ENCODE assay signal across 9 cellular contexts in the genomic region with DNA sequence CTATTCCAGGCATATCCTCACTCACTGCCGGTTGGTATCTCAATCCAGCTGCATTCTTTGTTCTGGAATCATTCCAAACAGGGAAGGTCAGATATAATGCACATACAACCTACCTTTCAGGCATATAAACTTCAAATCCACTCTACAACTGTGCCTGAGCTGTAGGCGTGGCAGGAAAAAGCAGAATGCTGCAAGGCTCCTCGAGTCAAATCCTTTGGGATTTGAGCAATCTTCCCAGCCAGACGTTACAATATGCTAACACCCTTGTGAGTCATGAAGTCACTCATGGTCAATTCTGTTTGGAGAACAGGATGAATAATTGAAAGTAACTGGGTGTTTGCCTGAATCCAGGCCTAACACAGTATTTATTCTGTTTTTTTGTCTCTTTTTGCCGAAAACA.
A peak's percentile ranks its signal among the peaks of the same experiment; 100 is the strongest.
DNase-seq lines count a peak whose midpoint lies in the region; ATAC-seq, FAIRE-seq and TF ChIP-seq lines count a peak whose summit lies in the region.
"Had no signal": no experiment of that assay in that cellular context is flagged by ENCODE, and none has a peak within 500 bp of the region (broad histone marks: within the 10 kb centered on the region; RNA-seq: fewer than 3 reads in every experiment).

No MANE protein-coding gene starts in this region.

- 67% methylated on average over 5 of the region's 5 CpGs; no CpG with 5 or more reads in 1 of the 2 experiments for WGBS in H1 (ENCODE audit: extremely low coverage in 1 of 2, insufficient coverage in 1 of 2, insufficient read length in 1 of 2, insufficient replicate concordance in 2 of 2, low coverage in 1 of 2, low lambda C conversion rate in 2 of 2, missing lambda C conversion rate in 1 of 2), 2 experiments
- WGBS in neuronal stem cell (ENCODE audit: extremely low coverage in 2 of 2, insufficient read length in 2 of 2, insufficient replicate concordance in 1 of 2), 2 donors: no CpG with 5 or more reads among the region's 5 CpGs

- H3K18ac ChIP-seq in H1 (ENCODE audit: extremely low read depth, low read length): no peak overlapping the region
- no peak overlapping the region for H3K18ac ChIP-seq in neuronal stem cell (ENCODE audit: low read length)

- H4K8ac ChIP-seq in H1 (ENCODE audit: extremely low read depth, insufficient read depth, low read length): no peak overlapping the region
- no peak overlapping the region for H4K8ac ChIP-seq in neuronal stem cell (ENCODE audit: low read depth, low read length)

- H2AK5ac ChIP-seq in H1 (ENCODE audit: low read depth, low read length) (no peak overlapping the region), neuronal stem cell (ENCODE audit: low read depth, low read length) (no peak overlapping the region)

- POLR2A ChIA-PET in H1 (lab: Charles Lee; ENCODE audit: partially characterized antibody): no interaction called here
- POLR2A ChIA-PET in activated CD4-positive, alpha-beta T cell treated with anti-CD3 and anti-CD28 coated beads for 36 hours (lab: Charles Lee): no interaction called here

- H3K9me3 Mint-ChIP-seq in activated CD4-positive, alpha-beta T cell treated with anti-CD3 and anti-CD28 coated beads for 36 hours (ENCODE audit: low read depth): no peaks in the 10 kb centered on the region

- no peak for TF ChIP-seq EP300 in H1 (IDR thresholded peaks at IDR 0.05; ENCODE audit: borderline replicate concordance in 1 of 2, low read depth in 2 of 2, low read length in 2 of 2)

- H2BK120ac ChIP-seq in H1 (replicated peaks; ENCODE audit: low read depth, low read length) (no peak overlapping the region), neuronal stem cell (ENCODE audit: low read depth, low read length) (no peak overlapping the region)

- TF ChIP-seq POLR2A in H1 (IDR thresholded peaks at IDR 0.05; ENCODE audit: control extremely low read depth in 1 of 2, low read depth in 2 of 2, low read length in 2 of 2): no peak

- no peaks in the 10 kb centered on the region for H3K23me2 ChIP-seq in H1 (ENCODE audit: low read depth, low read length)

- no peak overlapping the region for H3K27ac Mint-ChIP-seq in activated CD4-positive, alpha-beta T cell treated with anti-CD3 and anti-CD28 coated beads for 36 hours

- H3K27me3 Mint-ChIP-seq in activated CD4-positive, alpha-beta T cell treated with anti-CD3 and anti-CD28 coated beads for 36 hours: peaks cover 17% of the 10 kb centered on the region

- H2AFZ ChIP-seq in H1 (ENCODE audit: low read length): peak overlapping the region; percentile 64
- H2AFZ ChIP-seq in neuronal stem cell (ENCODE audit: low read length): no peak overlapping the region

- DNase-seq in AG20443 (ENCODE audit: low spot score) (peak; percentile 95), NCI-H446 treated with DMSO at 0.1 percent for 48 hours (lab: John Stamatoyannopoulos, UW) (peak; percentile 34), H1 (ENCODE audit: low read depth in 1 of 2, low spot score in 2 of 2) (no peak), non-pigmented ciliary epithelial cell (ENCODE audit: low read depth) (peak; percentile 53), neuronal stem cell (ENCODE audit: low spot score) (no peak), NCI-H146 (lab: John Stamatoyannopoulos, UW) (no peak), pons (ENCODE audit: low spot score) (no peak)
- DNase-seq in activated CD4-positive, alpha-beta T cell treated with anti-CD3 and anti-CD28 coated beads for 36 hours: no peak
- DNase-seq: NCI-H2107 had no signal

- H3K4me3 ChIP-seq in H1 (ENCODE audit: extremely low read depth in 1 of 4, insufficient read depth in 2 of 4, low read depth in 3 of 4, low read length in 4 of 4) (no peak overlapping the region), neuronal stem cell (ENCODE audit: low read length in 2 of 2) (no peak overlapping the region)

- no peak overlapping the region for H3K9ac ChIP-seq in H1 (replicated peaks in 1 of 4; ENCODE audit: extremely low read depth in 1 of 4, low read depth in 3 of 4, low read length in 3 of 4)
- H3K9ac ChIP-seq in neuronal stem cell (ENCODE audit: low read depth, low read length, poor library complexity): no peak overlapping the region

- no peak overlapping the region for H2BK5ac ChIP-seq in H1 (ENCODE audit: low read depth, low read length)
- no peak overlapping the region for H2BK5ac ChIP-seq in neuronal stem cell (ENCODE audit: low read length)

- no peak for ATAC-seq in activated CD4-positive, alpha-beta T cell treated with anti-CD3 and anti-CD28 coated beads for 36 hours

- H3K9me3 ChIP-seq in H1 (ENCODE audit: insufficient read depth in 2 of 2, low read depth in 1 of 2, low read length in 1 of 2) (peaks cover 0 to 6% of the 10 kb centered on the region in 2 experiments; a peak in 2 of 4 replicates), neuronal stem cell (replicated peaks in 1 of 2; ENCODE audit: control insufficient read depth in 2 of 2, insufficient read depth in 1 of 2, low read depth in 1 of 2, low read length in 2 of 2) (no peaks in the 10 kb centered on the region)

- H3K23ac ChIP-seq in H1 (ENCODE audit: insufficient read length): no peak overlapping the region
- H3K23ac ChIP-seq in neuronal stem cell (ENCODE audit: low read depth, low read length, poor library complexity): no peak overlapping the region

- no peak for FAIRE-seq in H1 (lab: Jason Lieb, UNC)

- no peak overlapping the region for H2BK20ac ChIP-seq in H1 (ENCODE audit: low read length)

- H2BK15ac ChIP-seq in H1 (ENCODE audit: low read length) (no peak overlapping the region), neuronal stem cell (ENCODE audit: low read length) (no peak overlapping the region)

- H3K27me3 ChIP-seq in H1 (replicated peaks in 1 of 4; ENCODE audit: control insufficient read depth in 3 of 4, extremely low read depth in 1 of 4, insufficient read depth in 3 of 4, low read length in 3 of 4) (no peaks in the 10 kb centered on the region), neuronal stem cell (ENCODE audit: control insufficient read depth in 3 of 3, insufficient read depth in 3 of 3, low read depth in 1 of 3, low read length in 3 of 3) (no peaks in the 10 kb centered on the region)

- CTCF ChIA-PET in H1 (lab: Charles Lee; ENCODE audit: partially characterized antibody): interaction anchor here (0.7 to 1.0 kb wide), 2 partner anchors 11 to 38 kb away, joined by 3 read pairs; no protein-coding TSS in a partner anchor
- CTCF ChIA-PET in activated CD4-positive, alpha-beta T cell treated with anti-CD3 and anti-CD28 coated beads for 36 hours (lab: Charles Lee): no interaction called here

- H3K79me1 ChIP-seq in H1 (ENCODE audit: low read depth, low read length): no peaks in the 10 kb centered on the region
- no peaks in the 10 kb centered on the region for H3K79me1 ChIP-seq in neuronal stem cell (ENCODE audit: low read depth, low read length)

- H4K20me1 ChIP-seq in H1 (replicated peaks in 1 of 2; ENCODE audit: control insufficient read depth in 1 of 2, insufficient read depth in 2 of 2, low read length in 2 of 2): no peaks in the 10 kb centered on the region

- TF ChIP-seq RAD21 in H1 (IDR thresholded peaks at IDR 0.05 in 1 of 2, conservative IDR thresholded peaks at IDR 0.05 in 1 of 2; ENCODE audit: low read depth in 2 of 2, low read length in 2 of 2): no peak

- TF ChIP-seq CTCF in H1 (IDR thresholded peaks at IDR 0.05; ENCODE audit: control extremely low read depth in 1 of 3, insufficient read depth in 1 of 3, low read depth in 1 of 3, low read length in 3 of 3): no peak

- H2BK12ac ChIP-seq in H1 (ENCODE audit: low read depth, low read length) (no peak overlapping the region), neuronal stem cell (ENCODE audit: low read length) (no peak overlapping the region)

- H4K91ac ChIP-seq in H1 (replicated peaks; ENCODE audit: insufficient read length, low read length): no peak overlapping the region
- no peak overlapping the region for H4K91ac ChIP-seq in neuronal stem cell (ENCODE audit: low read depth, low read length, poor library complexity)

- intact Hi-C loops in activated CD4-positive, alpha-beta T cell treated with anti-CD3 and anti-CD28 coated beads for 36 hours (cut with DNase I, micrococcal nuclease): no loop called here

- H3K27ac ChIP-seq in H1 (ENCODE audit: low read depth, low read length) (no peak overlapping the region), neuronal stem cell (replicated peaks; ENCODE audit: low read length) (no peak overlapping the region)

- H4K5ac ChIP-seq in H1 (ENCODE audit: insufficient read length, low read depth, low read length): no peak overlapping the region

- peaks cover 2% of the 10 kb centered on the region for H3K4me1 Mint-ChIP-seq in activated CD4-positive, alpha-beta T cell treated with anti-CD3 and anti-CD28 coated beads for 36 hours

- no peaks in the 10 kb centered on the region for H3K36me3 Mint-ChIP-seq in activated CD4-positive, alpha-beta T cell treated with anti-CD3 and anti-CD28 coated beads for 36 hours (ENCODE audit: low read depth)

- H3K4me2 ChIP-seq in H1 (ENCODE audit: insufficient read depth in 1 of 2, low read depth in 2 of 2, low read length in 2 of 2) (no peak overlapping the region), neuronal stem cell (ENCODE audit: insufficient read depth, low read length, poor library complexity, severe bottlenecking) (no peak overlapping the region)

- H3K36me3 ChIP-seq in H1 (ENCODE audit: control insufficient read depth in 2 of 4, insufficient read depth in 4 of 4, low read length in 3 of 4): no peaks in the 10 kb centered on the region
- no peaks in the 10 kb centered on the region for H3K36me3 ChIP-seq in neuronal stem cell (replicated peaks in 1 of 2; ENCODE audit: control insufficient read depth in 2 of 2, insufficient read depth in 2 of 2, low read length in 2 of 2)

- H3K4ac ChIP-seq in H1 (replicated peaks; ENCODE audit: insufficient read length, low read depth, low read length) (no peak overlapping the region), neuronal stem cell (ENCODE audit: low read length) (no peak overlapping the region)

- no peaks in the 10 kb centered on the region for H3K79me2 ChIP-seq in H1 (ENCODE audit: control insufficient read depth in 1 of 2, insufficient read depth in 2 of 2, low read length in 2 of 2)

- H3K56ac ChIP-seq in H1 (replicated peaks; ENCODE audit: insufficient read length, low read depth, low read length): no peak overlapping the region

- H3K4me1 ChIP-seq in H1 (replicated peaks in 1 of 4; ENCODE audit: control insufficient read depth in 3 of 4, insufficient read depth in 4 of 4, low read length in 3 of 4): peaks cover 0 to 7% (median 1%) of the 10 kb centered on the region in 4 experiments; a peak in 3 of 7 replicates
- peaks cover 2 to 4% of the 10 kb centered on the region in 2 donors for H3K4me1 ChIP-seq in neuronal stem cell (ENCODE audit: control insufficient read depth in 2 of 2, insufficient read depth in 1 of 2, low read depth in 1 of 2, low read length in 2 of 2)

- H3K4me3 Mint-ChIP-seq in activated CD4-positive, alpha-beta T cell treated with anti-CD3 and anti-CD28 coated beads for 36 hours: no peak overlapping the region

- H3K14ac ChIP-seq in H1 (ENCODE audit: insufficient read length) (no peak overlapping the region), neuronal stem cell (ENCODE audit: low read length) (no peak overlapping the region)

TF ChIP-seq in H1, 55 proteins besides CTCF, POLR2A, EP300 and RAD21 (continues in another document):
- no peak for TF ChIP-seq CBX5 (IDR thresholded peaks at IDR 0.05; ENCODE audit: low read depth, low read length)

Comparison
In these comparisons a context has a peak if more than half of its experiments do, and no peak if none do; other contexts are left out.
1. DNase-seq: peak in AG20443 (single experiment), NCI-H446 treated with DMSO at 0.1 percent for 48 hours (single experiment) and non-pigmented ciliary epithelial cell (single experiment); none in H1 (0 of 2), neuronal stem cell (single experiment), NCI-H146 (single experiment), pons (single experiment) and activated CD4-positive, alpha-beta T cell treated with anti-CD3 and anti-CD28 coated beads for 36 hours (single experiment).